In the genomic region with DNA sequence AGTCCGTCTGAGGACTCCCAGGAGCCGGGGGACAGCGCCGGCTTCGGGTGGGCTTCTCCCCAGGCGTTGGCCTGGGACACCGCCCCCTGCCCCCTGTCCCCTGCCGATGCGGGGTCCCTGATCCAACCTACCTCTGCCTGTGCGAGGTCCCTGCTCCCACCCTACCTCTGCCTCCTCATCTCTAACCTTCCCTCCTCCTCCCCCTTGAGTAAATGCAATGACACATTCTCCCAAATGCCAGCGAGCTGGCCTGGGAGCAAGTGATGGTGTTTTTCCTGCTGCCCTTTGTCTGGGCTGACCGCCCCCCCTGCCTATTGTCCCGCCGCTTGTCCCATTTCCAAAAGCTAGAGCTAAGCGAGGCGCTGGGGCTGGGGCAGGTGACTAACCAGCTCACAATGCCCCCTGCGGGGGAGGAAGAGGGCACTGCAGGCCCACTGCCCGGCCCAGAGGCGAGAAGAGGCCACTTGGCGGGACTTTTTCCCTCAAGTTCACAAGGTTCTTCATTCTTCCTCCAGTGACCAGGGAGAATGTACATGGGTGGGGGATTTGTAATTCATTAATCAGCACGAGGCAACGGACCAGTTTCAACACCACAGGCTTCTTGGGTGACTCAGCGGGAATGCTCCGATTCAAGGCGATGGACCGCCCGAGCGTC, we compare ENCODE assay signal across 8 cellular contexts. TPM values are rescaled to one million over a fixed set of nuclear protein-coding genes. Genes with fewer than 3 reads are reported as not detected.
DNase-seq lines count a peak whose midpoint lies in the region; ATAC-seq and TF ChIP-seq lines count a peak whose summit lies in the region.

No MANE protein-coding gene starts in this region.

- H3K27ac ChIP-seq in DND-41 (ENCODE audit: low read length): no peak overlapping the region

- DNase-seq in DND-41: no peak
- peak; percentile 95 for DNase-seq in HK-2 (ENCODE audit: unreplicated experiment)
- DNase-seq in SW480 (ENCODE audit: low spot score): peak; percentile 94
- DNase-seq in choroid plexus epithelial cell (ENCODE audit: low read depth): peak; percentile 94
- peak; percentile 99 for DNase-seq in kidney epithelial cell (ENCODE audit: low read depth)
- DNase-seq in stimulated activated CD4-positive, alpha-beta T cell treated with anti-CD3 and anti-CD28 coated beads, Interleukin-4, amount 100 ng/mL, for 24 hours: peak; percentile 36
- no peak for DNase-seq in DMS79 (lab: John Stamatoyannopoulos, UW)

- H3K4me1 ChIP-seq in DND-41 (ENCODE audit: insufficient read depth, low read length): peaks cover 37% of the 10 kb centered on the region

- H3K4me3 ChIP-seq in DND-41 (ENCODE audit: low read depth in 1 of 2, low read length in 2 of 2) (peak overlapping the region; percentile 33 to 54; a peak in 3 of 4 replicates), choroid plexus epithelial cell (ENCODE audit: low read depth, low read length) (peak overlapping the region; percentile 67), kidney epithelial cell (ENCODE audit: low read depth, low read length) (peak overlapping the region; percentile 79)

- H3K27me3 ChIP-seq in DND-41 (ENCODE audit: insufficient read depth, low read length, poor library complexity) (peaks cover 71% of the 10 kb centered on the region), kidney epithelial cell (ENCODE audit: control insufficient read depth, insufficient read depth, low read length) (no peaks in the 10 kb centered on the region)

- H3K36me3 ChIP-seq in DND-41 (ENCODE audit: insufficient read depth, low read length) (no peaks in the 10 kb centered on the region), kidney epithelial cell (ENCODE audit: control insufficient read depth, insufficient read depth, low read length) (no peaks in the 10 kb centered on the region)

- H2AFZ ChIP-seq in DND-41 (ENCODE audit: low read depth, low read length): no peak overlapping the region

- H3K4me2 ChIP-seq in DND-41 (ENCODE audit: insufficient read depth, low read length): peak overlapping the region; percentile 88

- no peaks in the 10 kb centered on the region for H3K79me2 ChIP-seq in DND-41 (ENCODE audit: insufficient read depth, low read length)

- peak; percentile 25 for TF ChIP-seq CTCF in DND-41 (IDR thresholded peaks at IDR 0.05; ENCODE audit: borderline replicate concordance, extremely low read depth, low read length, poor library complexity, severe bottlenecking)
- TF ChIP-seq CTCF in choroid plexus epithelial cell (conservative IDR thresholded peaks at IDR 0.05; ENCODE audit: low read depth, low read length): peak; percentile 41
- peak; percentile 46 for TF ChIP-seq CTCF in kidney epithelial cell (IDR thresholded peaks at IDR 0.05; ENCODE audit: insufficient read depth, low read length, poor library complexity, severe bottlenecking)

- peak; percentile 2; the same call in 1 of the 3 replicates for ATAC-seq in DND-41 (ENCODE audit: insufficient read depth, low read depth)
- no peak for ATAC-seq in HG03432 (IDR thresholded peaks at IDR 0.05; ENCODE audit: unreplicated experiment)

- no peaks in the 10 kb centered on the region for H3K9me3 ChIP-seq in DND-41 (ENCODE audit: insufficient read depth, low read length, severe bottlenecking)

- peak overlapping the region; percentile 63; the same call in 1 of the 2 replicates for H3K9ac ChIP-seq in DND-41 (ENCODE audit: low read depth, low read length)

- H4K20me1 ChIP-seq in DND-41 (ENCODE audit: insufficient read depth, low read length): peaks cover 34% of the 10 kb centered on the region

RNA-seq across cellular contexts. Expression of a gene that starts 0.6 kb away (rescaled TPM):
- 33.1 and 34.3 TPM in 2 replicates for total RNA-seq in kidney epithelial cell

RNA-seq across cellular contexts. Expression of a gene that starts 17.7 kb away (rescaled TPM):
- total RNA-seq in kidney epithelial cell: 8.3 and 13.6 TPM in 2 replicates

RNA-seq across cellular contexts. Expression of a gene that starts 20.7 kb away (rescaled TPM):
- total RNA-seq in kidney epithelial cell: 70.7 and 75.5 TPM in 2 replicates

RNA-seq across cellular contexts. Expression of a gene that starts 27.6 kb away (rescaled TPM):
- 309 and 319 TPM in 2 replicates for total RNA-seq in kidney epithelial cell

RNA-seq across cellular contexts. Expression of a gene that starts 29.8 kb away (rescaled TPM):
- total RNA-seq in kidney epithelial cell: 0.84 and 1.0 TPM in 2 replicates

Comparison
In these comparisons a context has a peak if more than half of its experiments do, and no peak if none do; other contexts are left out.
1. DNase-seq: peak in HK-2 (single experiment), SW480 (single experiment), choroid plexus epithelial cell (single experiment), kidney epithelial cell (single experiment) and stimulated activated CD4-positive, alpha-beta T cell treated with anti-CD3 and anti-CD28 coated beads, Interleukin-4, amount 100 ng/mL, for 24 hours (single experiment); none in DND-41 (single experiment) and DMS79 (single experiment).
2. Peak in every context shown above with its lines, with median percentiles within 50 percentile points of each other: H3K4me3 ChIP-seq and CTCF ChIP-seq.